Comparison of ENCODE assay signal across 10 cellular contexts in genomic region chr2:196591621-196592022, GRCh38. TPM values are rescaled to one million over a fixed set of nuclear protein-coding genes. Genes with fewer than 3 reads are reported as not detected.
DNase-seq lines count a peak whose midpoint lies in the region; ATAC-seq, FAIRE-seq and TF ChIP-seq lines count a peak whose summit lies in the region.
"Had no signal": no experiment of that assay in that cellular context is flagged by ENCODE, and none has a peak within 500 bp of the region (broad histone marks: within the 10 kb centered on the region; RNA-seq: fewer than 3 reads in every experiment).

No MANE protein-coding gene starts in this region.

- H3K9me3 Mint-ChIP-seq in natural killer cell, result peaks cover 0 to 3% of the 10 kb centered on the region in 2 donors
- H3K9me3 Mint-ChIP-seq in natural killer cell treated with Interleukin-12 subunit alpha and Interleukin-12 subunit beta and Interleukin-15 and Interleukin-18, amount 100 ng/mL, for 72 hours, result no peaks in the 10 kb centered on the region
- no peaks in the 10 kb centered on the region for H3K9me3 Mint-ChIP-seq in endothelial cell (ENCODE audit: unreplicated experiment)

- H3K36me3 Mint-ChIP-seq in natural killer cell, result no peaks in the 10 kb centered on the region
- H3K36me3 Mint-ChIP-seq in natural killer cell treated with Interleukin-12 subunit alpha and Interleukin-12 subunit beta and Interleukin-15 and Interleukin-18, amount 100 ng/mL, for 72 hours, result no peaks in the 10 kb centered on the region
- H3K36me3 Mint-ChIP-seq in endothelial cell (ENCODE audit: low read depth, unreplicated experiment), result no peaks in the 10 kb centered on the region

- DNase-seq in natural killer cell (no peak), NCI-H524 treated with DMSO at 0.1 percent for 48 hours (lab: John Stamatoyannopoulos, UW) (peak; percentile 82), endothelial cell (ENCODE audit: low spot score) (no peak), H54 (ENCODE audit: insufficient read length, low spot score) (no peak), SW 1271 (lab: John Stamatoyannopoulos, UW) (no peak)
- DNase-seq in natural killer cell treated with Interleukin-12 subunit alpha and Interleukin-12 subunit beta and Interleukin-15 and Interleukin-18, amount 100 ng/mL, for 72 hours (ENCODE audit: low spot score), result no peak
- DNase-seq: central memory CD4-positive, alpha-beta T cell; transverse colon had no signal

- no peak overlapping the region for H3K27ac Mint-ChIP-seq in natural killer cell
- no peak overlapping the region for H3K27ac Mint-ChIP-seq in natural killer cell treated with Interleukin-12 subunit alpha and Interleukin-12 subunit beta and Interleukin-15 and Interleukin-18, amount 100 ng/mL, for 72 hours
- H3K27ac Mint-ChIP-seq in endothelial cell (ENCODE audit: unreplicated experiment), result peak overlapping the region; percentile 86

- peaks cover 0 to 6% of the 10 kb centered on the region in 2 donors for H3K4me1 Mint-ChIP-seq in natural killer cell
- peaks cover 0 to 4% of the 10 kb centered on the region in 2 donors for H3K4me1 Mint-ChIP-seq in natural killer cell treated with Interleukin-12 subunit alpha and Interleukin-12 subunit beta and Interleukin-15 and Interleukin-18, amount 100 ng/mL, for 72 hours (ENCODE audit: low read depth in 2 of 2)
- peaks cover 15% of the 10 kb centered on the region for H3K4me1 Mint-ChIP-seq in endothelial cell (ENCODE audit: unreplicated experiment)

- no peak for ATAC-seq in natural killer cell
- ATAC-seq in natural killer cell treated with Interleukin-12 subunit alpha and Interleukin-12 subunit beta and Interleukin-15 and Interleukin-18, amount 100 ng/mL, for 72 hours, result no peak
- no peak for ATAC-seq in GM21528 (IDR thresholded peaks at IDR 0.05; ENCODE audit: low FRiP score, unreplicated experiment)
- ATAC-seq in HG03108 (IDR thresholded peaks at IDR 0.05; ENCODE audit: unreplicated experiment), result no peak

- TF ChIP-seq CTCF in natural killer cell (IDR thresholded peaks at IDR 0.05) (no peak), endothelial cell (IDR thresholded peaks at IDR 0.05; ENCODE audit: unreplicated experiment) (no peak)

- H3K4me3 Mint-ChIP-seq in natural killer cell (peak overlapping the region; percentile 67), endothelial cell (ENCODE audit: unreplicated experiment) (peak overlapping the region; percentile 97)
- H3K4me3 Mint-ChIP-seq in natural killer cell treated with Interleukin-12 subunit alpha and Interleukin-12 subunit beta and Interleukin-15 and Interleukin-18, amount 100 ng/mL, for 72 hours, result no peak overlapping the region

- intact Hi-C loops in natural killer cell (cut with micrococcal nuclease), result no loop called here

- no peak for TF ChIP-seq POLR2A in H54 (IDR thresholded peaks at IDR 0.05; ENCODE audit: low read depth, low read length)

- no peak for FAIRE-seq in H54 (lab: Jason Lieb, UNC)

- H3K27me3 Mint-ChIP-seq in natural killer cell (ENCODE audit: low read depth in 2 of 2) (peaks cover 51 to 73% of the 10 kb centered on the region in 2 donors), endothelial cell (ENCODE audit: unreplicated experiment) (peaks cover 4% of the 10 kb centered on the region)
- peaks cover 51 to 68% of the 10 kb centered on the region in 2 donors for H3K27me3 Mint-ChIP-seq in natural killer cell treated with Interleukin-12 subunit alpha and Interleukin-12 subunit beta and Interleukin-15 and Interleukin-18, amount 100 ng/mL, for 72 hours

RNA-seq across cellular contexts. Expression of gene HECW2, which starts 1.7 kb away (rescaled TPM):
- 1 to 10 TPM in 1 of 3 donors, under 1 TPM in 2; 0.49 to 1.2 (median 0.55) TPM for total RNA-seq in natural killer cell
- 1 to 10 TPM; 1.2 to 2.1 TPM for total RNA-seq in natural killer cell treated with Interleukin-12 subunit alpha and Interleukin-12 subunit beta and Interleukin-15 and Interleukin-18, amount 100 ng/mL, for 72 hours
- 38.3 TPM for total RNA-seq in endothelial cell (ENCODE audit: unreplicated experiment)

RNA-seq across cellular contexts. Expression of gene CCDC150, which starts 47.9 kb away (rescaled TPM):
- total RNA-seq in natural killer cell (1 to 10 TPM; 1.1 to 2.3 (median 1.3) TPM), endothelial cell (ENCODE audit: unreplicated experiment) (12.4 TPM)
- 10 to 100 TPM; 12.0 to 43.5 TPM for total RNA-seq in natural killer cell treated with Interleukin-12 subunit alpha and Interleukin-12 subunit beta and Interleukin-15 and Interleukin-18, amount 100 ng/mL, for 72 hours

Comparison
In these comparisons a context has a peak if more than half of its experiments do, and no peak if none do; other contexts are left out.
1. RNA of gene HECW2, which starts 1.7 kb away (total RNA-seq): 38.3 TPM in endothelial cell (single experiment); 1.2 to 2.1 TPM in natural killer cell treated with Interleukin-12 subunit alpha and Interleukin-12 subunit beta and Interleukin-15 and Interleukin-18, amount 100 ng/mL, for 72 hours and 0.49 to 1.2 TPM in natural killer cell; every median in the first group is over 10 times any median in the second.